In the genomic region with DNA sequence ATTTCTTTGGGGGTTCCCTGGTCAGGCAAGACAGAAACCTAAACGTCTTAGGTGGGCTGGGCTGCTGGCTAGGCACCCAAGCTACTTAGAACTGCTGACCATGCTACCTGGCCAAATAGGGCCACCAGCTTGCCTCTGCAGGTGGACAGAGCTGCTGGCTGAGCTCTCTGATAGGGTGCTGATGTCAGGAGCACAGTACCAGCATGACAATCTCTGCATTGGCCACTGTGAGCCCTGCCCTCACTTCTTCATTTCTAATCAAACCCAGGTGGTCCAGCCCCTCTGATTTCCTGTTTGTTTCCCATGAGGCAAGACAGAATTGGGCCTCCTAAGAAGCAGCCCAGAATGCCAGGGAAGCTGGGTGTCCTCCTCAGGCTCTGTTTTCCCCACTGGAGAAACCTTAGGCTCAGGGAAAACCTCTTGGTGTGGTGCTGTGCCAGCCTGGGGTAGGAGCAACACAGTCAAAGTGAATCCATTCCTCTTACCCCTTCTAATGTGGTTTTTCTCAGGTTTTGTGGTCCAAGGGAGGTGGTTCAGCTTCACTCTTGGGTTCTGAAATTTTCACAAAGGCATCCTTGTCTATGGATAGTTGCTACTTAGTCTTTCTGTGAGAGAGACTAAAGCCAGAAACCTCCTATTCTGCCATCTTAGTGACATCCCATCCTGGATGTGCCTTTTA, we compare ENCODE assay signal across 16 cellular contexts. TPM values are rescaled to one million over a fixed set of nuclear protein-coding genes. Genes with fewer than 3 reads are reported as not detected.
DNase-seq lines count a peak whose midpoint lies in the region; ATAC-seq, FAIRE-seq and TF ChIP-seq lines count a peak whose summit lies in the region.
"Had no signal": no experiment of that assay in that cellular context is flagged by ENCODE, and none has a peak within 500 bp of the region (broad histone marks: within the 10 kb centered on the region; RNA-seq: fewer than 3 reads in every experiment).

No MANE protein-coding gene starts in this region.

- peaks cover 3% of the 10 kb centered on the region for H3K9me3 Mint-ChIP-seq in CD4-positive, alpha-beta T cell
- peaks cover 21% of the 10 kb centered on the region for H3K9me3 Mint-ChIP-seq in activated T-helper 1 cell treated with anti-CD3 and anti-CD28 coated beads, Interleukin-12 subunit alpha, Interleukin-12 subunit beta, Interleukin-2, Interleukin-4 antibody, amounts not matched to agents 30 ng/mL and 10 ng/mL and 1 ng/mL, durations not matched to agents 14 hours and 24 hours and 36 hours
- H3K9me3 Mint-ChIP-seq in naive B cell = peaks cover 4 to 31% (median 13%) of the 10 kb centered on the region in 7 donors

- intact Hi-C loops in CD4-positive, alpha-beta T cell (cut with DNase I, micrococcal nuclease) = loop anchor here in 1 of 2 experiments (2.0 kb wide), 1 partner anchor 14 kb away; a partner anchor contains a TSS
- intact Hi-C loops in activated T-helper 1 cell treated with anti-CD3 and anti-CD28 coated beads, Interleukin-12 subunit alpha, Interleukin-12 subunit beta, Interleukin-2, Interleukin-4 antibody, amounts not matched to agents 30 ng/mL and 10 ng/mL and 1 ng/mL, durations not matched to agents 14 hours and 24 hours and 36 hours (cut with micrococcal nuclease) = loop anchor here (1.0 kb wide), 1 partner anchor 10 kb away; no protein-coding TSS in a partner anchor

- H3K27ac Mint-ChIP-seq in CD4-positive, alpha-beta T cell = peak overlapping the region; percentile 32
- H3K27ac Mint-ChIP-seq in activated T-helper 1 cell treated with anti-CD3 and anti-CD28 coated beads, Interleukin-12 subunit alpha, Interleukin-12 subunit beta, Interleukin-2, Interleukin-4 antibody, amounts not matched to agents 30 ng/mL and 10 ng/mL and 1 ng/mL, durations not matched to agents 14 hours and 24 hours and 36 hours = peak overlapping the region; percentile 32
- peak overlapping the region; percentile 63 to 96 (median 88) for H3K27ac Mint-ChIP-seq in naive B cell

- ATAC-seq in CD4-positive, alpha-beta T cell (ENCODE audit: poor library complexity) = peak; percentile 71
- ATAC-seq in naive B cell (ENCODE audit: low read depth in 2 of 2) (peak; percentile 81 to 83), GM21367 (IDR thresholded peaks at IDR 0.05; ENCODE audit: unreplicated experiment) (no peak), GM21528 (IDR thresholded peaks at IDR 0.05; ENCODE audit: low FRiP score, unreplicated experiment) (no peak), HG02938 (IDR thresholded peaks at IDR 0.05; ENCODE audit: unreplicated experiment) (no peak)

- peaks cover 60% of the 10 kb centered on the region for H3K4me1 Mint-ChIP-seq in CD4-positive, alpha-beta T cell (ENCODE audit: low read depth)
- peaks cover 65% of the 10 kb centered on the region for H3K4me1 Mint-ChIP-seq in activated T-helper 1 cell treated with anti-CD3 and anti-CD28 coated beads, Interleukin-12 subunit alpha, Interleukin-12 subunit beta, Interleukin-2, Interleukin-4 antibody, amounts not matched to agents 30 ng/mL and 10 ng/mL and 1 ng/mL, durations not matched to agents 14 hours and 24 hours and 36 hours (ENCODE audit: low read depth)
- peaks cover 45 to 73% (median 66%) of the 10 kb centered on the region in 3 donors for H3K4me1 Mint-ChIP-seq in naive B cell

- no peak for TF ChIP-seq POLR2A in GM12891 (IDR thresholded peaks at IDR 0.05; ENCODE audit: low read depth, low read length)

- H3K27me3 ChIP-seq in CD4-positive, alpha-beta T cell (ENCODE audit: control insufficient read depth, insufficient read depth, low read length) = no peaks in the 10 kb centered on the region
- H3K27me3 ChIP-seq: esophagus squamous epithelium, MG63, suprapubic skin had no signal

- H3K27me3 Mint-ChIP-seq in CD4-positive, alpha-beta T cell = no peaks in the 10 kb centered on the region
- no peaks in the 10 kb centered on the region for H3K27me3 Mint-ChIP-seq in activated T-helper 1 cell treated with anti-CD3 and anti-CD28 coated beads, Interleukin-12 subunit alpha, Interleukin-12 subunit beta, Interleukin-2, Interleukin-4 antibody, amounts not matched to agents 30 ng/mL and 10 ng/mL and 1 ng/mL, durations not matched to agents 14 hours and 24 hours and 36 hours (ENCODE audit: insufficient read depth)
- no peaks in the 10 kb centered on the region for H3K27me3 Mint-ChIP-seq in naive B cell

- peaks cover 91% of the 10 kb centered on the region for H3K36me3 Mint-ChIP-seq in CD4-positive, alpha-beta T cell (ENCODE audit: low read depth)
- peaks cover 60% of the 10 kb centered on the region for H3K36me3 Mint-ChIP-seq in activated T-helper 1 cell treated with anti-CD3 and anti-CD28 coated beads, Interleukin-12 subunit alpha, Interleukin-12 subunit beta, Interleukin-2, Interleukin-4 antibody, amounts not matched to agents 30 ng/mL and 10 ng/mL and 1 ng/mL, durations not matched to agents 14 hours and 24 hours and 36 hours (ENCODE audit: low read depth)
- peaks cover 42 to 46% of the 10 kb centered on the region in 2 donors for H3K36me3 Mint-ChIP-seq in naive B cell

- FAIRE-seq in GM12891 (lab: Jason Lieb, UNC) = no peak

- POLR2A ChIA-PET in CD4-positive, alpha-beta T cell (lab: Charles Lee) = interaction anchor here (1.0 to 1.2 kb wide), 2 partner anchors 10 to 14 kb away, joined by 3 read pairs; no protein-coding TSS in a partner anchor

- CTCF ChIA-PET in CD4-positive, alpha-beta T cell (lab: Charles Lee) = no interaction called here

- H3K27ac ChIP-seq in CD4-positive, alpha-beta T cell (ENCODE audit: low read depth, low read length) = no peak overlapping the region
- H3K27ac ChIP-seq: C4-2B, esophagus squamous epithelium, suprapubic skin, VCaP had no signal

- no peak for DNase-seq in CD4-positive, alpha-beta T cell
- DNase-seq in GM12891 (ENCODE audit: insufficient read length, low spot score) (no peak), naive B cell (no peak)
- no peak for DNase-seq in activated T-helper 1 cell treated with anti-CD3 and anti-CD28 coated beads, Interleukin-12 subunit alpha, Interleukin-12 subunit beta, Interleukin-2, Interleukin-4 antibody, amounts not matched to agents 30 ng/mL and 10 ng/mL and 1 ng/mL, durations not matched to agents 14 hours and 24 hours and 36 hours (ENCODE audit: low spot score)
- DNase-seq in stimulated activated naive CD4-positive, alpha-beta T cell (lab: John Stamatoyannopoulos, UW) = no peak
- DNase-seq: EL, esophagus squamous epithelium, MG63, NCI-H1930, NCI-H524 treated with DMSO at 0.1 percent for 48 hours had no signal

- H3K4me3 Mint-ChIP-seq in CD4-positive, alpha-beta T cell = peak overlapping the region; percentile 48
- H3K4me3 Mint-ChIP-seq in activated T-helper 1 cell treated with anti-CD3 and anti-CD28 coated beads, Interleukin-12 subunit alpha, Interleukin-12 subunit beta, Interleukin-2, Interleukin-4 antibody, amounts not matched to agents 30 ng/mL and 10 ng/mL and 1 ng/mL, durations not matched to agents 14 hours and 24 hours and 36 hours = peak overlapping the region; percentile 8
- peak overlapping the region; percentile 16 to 84 (median 68) for H3K4me3 Mint-ChIP-seq in naive B cell

- H3K9me3 ChIP-seq in CD4-positive, alpha-beta T cell (ENCODE audit: control insufficient read depth, low read length) = peaks cover 22% of the 10 kb centered on the region

- no peak for TF ChIP-seq CTCF in CD4-positive, alpha-beta T cell (IDR thresholded peaks at IDR 0.05)

TF ChIP-seq in GM12891, 5 proteins besides CTCF, POLR2A, EP300 and RAD21:
- no peak for TF ChIP-seq SPI1 (IDR thresholded peaks at IDR 0.05; ENCODE audit: low read depth, low read length)
- no peak for TF ChIP-seq PAX5 (IDR thresholded peaks at IDR 0.05; ENCODE audit: insufficient read depth, low read length, severe bottlenecking)
- no peak for TF ChIP-seq POLR2AphosphoS5 (IDR thresholded peaks at IDR 0.05; ENCODE audit: low read depth, low read length)
- 0 out of 2 replicates have a peak, but pooled peaks have one; percentile 7 for TF ChIP-seq POU2F2 (IDR thresholded peaks at IDR 0.05; ENCODE audit: low read depth, low read length)
- TF ChIP-seq TAF1 (IDR thresholded peaks at IDR 0.05; ENCODE audit: low read depth, low read length) = no peak

RNA-seq across cellular contexts. Expression of a gene that starts 15.1 kb away (rescaled TPM):
- total RNA-seq in CD4-positive, alpha-beta T cell = 100 to 1,000 TPM; 242 to 243 TPM
- 137 TPM for polyA plus RNA-seq in GM12891 (2012; ENCODE audit: low read depth, missing spikeins)
- 161 and 171 TPM in 2 replicates for total RNA-seq in activated T-helper 1 cell treated with anti-CD3 and anti-CD28 coated beads, Interleukin-12 subunit alpha, Interleukin-12 subunit beta, Interleukin-2, Interleukin-4 antibody, amounts not matched to agents 30 ng/mL and 10 ng/mL and 1 ng/mL, durations not matched to agents 14 hours and 24 hours and 36 hours
- 100 to 1,000 TPM; 188 to 428 (median 231) TPM for polyA plus RNA-seq in naive B cell (ENCODE audit: low read depth in 6 of 6)

Comparison
In these comparisons a context has a peak if more than half of its experiments do, and no peak if none do; other contexts are left out.
1. ATAC-seq: peak in CD4-positive, alpha-beta T cell (single experiment) and naive B cell (2 of 2); none in GM21367 (single experiment), GM21528 (single experiment) and HG02938 (single experiment).
2. H3K27ac Mint-ChIP-seq: peak in every context shown above with its lines; median percentile 88 in naive B cell; 32 in CD4-positive, alpha-beta T cell; 32 in activated T-helper 1 cell treated with anti-CD3 and anti-CD28 coated beads, Interleukin-12 subunit alpha, Interleukin-12 subunit beta, Interleukin-2, Interleukin-4 antibody, amounts not matched to agents 30 ng/mL and 10 ng/mL and 1 ng/mL, durations not matched to agents 14 hours and 24 hours and 36 hours.
3. H3K4me3 Mint-ChIP-seq: peak in every context shown above with its lines; median percentile 68 in naive B cell; 48 in CD4-positive, alpha-beta T cell; 8 in activated T-helper 1 cell treated with anti-CD3 and anti-CD28 coated beads, Interleukin-12 subunit alpha, Interleukin-12 subunit beta, Interleukin-2, Interleukin-4 antibody, amounts not matched to agents 30 ng/mL and 10 ng/mL and 1 ng/mL, durations not matched to agents 14 hours and 24 hours and 36 hours.